8 cellular contexts compared by ENCODE assay signal in genomic region chr18:6219116-6219717, GRCh38.
A peak's percentile ranks its signal among the peaks of the same experiment; 100 is the strongest.
DNase-seq lines count a peak whose midpoint lies in the region; ATAC-seq and TF ChIP-seq lines count a peak whose summit lies in the region.

No MANE protein-coding gene starts in this region.

- H3K27me3 ChIP-seq in Karpas-422 (ENCODE audit: low read length) (no peaks in the 10 kb centered on the region), adrenal gland (no peaks in the 10 kb centered on the region), iPS DF 6.9 (ENCODE audit: control insufficient read depth, insufficient read depth, low read length) (no peaks in the 10 kb centered on the region), transverse colon (no peaks in the 10 kb centered on the region)

- 64 to 80% (median 65%) methylated on average over 12 of the region's 12 CpGs for WGBS in adrenal gland, 4 donors
- WGBS in iPS DF 6.9 (ENCODE audit: insufficient coverage, insufficient read length) = no CpG with 5 or more reads among the region's 12 CpGs
- 78 to 85% methylated on average over 9 to 12 of the region's 12 CpGs for WGBS in transverse colon (ENCODE audit: low coverage in 1 of 2), 2 donors

- H3K36me3 ChIP-seq in Karpas-422 (ENCODE audit: insufficient read depth, low read length) = no peaks in the 10 kb centered on the region
- H3K36me3 ChIP-seq in adrenal gland (replicated peaks in 1 of 2) = no peaks in the 10 kb centered on the region
- H3K36me3 ChIP-seq in iPS DF 6.9 (ENCODE audit: control insufficient read depth, insufficient read depth, low read length) = no peaks in the 10 kb centered on the region
- no peaks in the 10 kb centered on the region for H3K36me3 ChIP-seq in transverse colon

- no peak for ATAC-seq in GM21737 (IDR thresholded peaks at IDR 0.05; ENCODE audit: unreplicated experiment)
- ATAC-seq in naive thymus-derived CD8-positive, alpha-beta T cell = no peak

- H3K4me2 ChIP-seq in Karpas-422 (ENCODE audit: low read depth, low read length, poor library complexity, severe bottlenecking) = no peak overlapping the region

- H3K9me2 ChIP-seq in Karpas-422 (replicated peaks; ENCODE audit: insufficient read depth, low read length) = no peaks in the 10 kb centered on the region

- peak; percentile 50 to 76 (median 62) for TF ChIP-seq CTCF in adrenal gland (IDR thresholded peaks at IDR 0.05)
- peak in 3 of 5 experiments; percentile 26 to 34 (median 33) for TF ChIP-seq CTCF in transverse colon (IDR thresholded peaks at IDR 0.05)

- no peak for TF ChIP-seq EP300 in transverse colon (IDR thresholded peaks at IDR 0.05; ENCODE audit: low read depth)

- H3K9me3 ChIP-seq in Karpas-422 (ENCODE audit: low read length) (no peaks in the 10 kb centered on the region), adrenal gland (replicated peaks in 1 of 3) (no peaks in the 10 kb centered on the region), iPS DF 6.9 (ENCODE audit: control insufficient read depth, insufficient read depth, low read length) (no peaks in the 10 kb centered on the region), transverse colon (no peaks in the 10 kb centered on the region)

- DNase-seq in activated CD4-positive, alpha-beta T cell treated with anti-CD3 and anti-CD28 coated beads for 48 hours = peak; percentile 24
- no peak for DNase-seq in activated CD4-positive, alpha-beta T cell treated with anti-CD3 and anti-CD28 coated beads for 1 hour
- DNase-seq in Karpas-422 = peak; percentile 84
- peak; percentile 30 to 76 (median 56) for DNase-seq in adrenal gland
- peak; percentile 52 for DNase-seq in iPS DF 6.9 (ENCODE audit: low read depth, low spot score)
- DNase-seq in transverse colon = no peak
- DNase-seq in naive thymus-derived CD8-positive, alpha-beta T cell = no peak

- in situ Hi-C loops in transverse colon (cut with MboI; ENCODE audit: low pct_ligation_motif_present in 1 of 4, low pct_unique_long_range_greater_than_20kb in 1 of 4, low sequenced_read_pairs in 3 of 4) = loop anchor here in 1 of 4 donors (25.0 kb wide), 1 partner anchor 107 kb away; no protein-coding TSS in a partner anchor

- H3K4me1 Mint-ChIP-seq in naive thymus-derived CD8-positive, alpha-beta T cell = no peaks in the 10 kb centered on the region

- H3K79me2 ChIP-seq in Karpas-422 (ENCODE audit: low read length) = no peaks in the 10 kb centered on the region

- no peaks in the 10 kb centered on the region for H4K20me1 ChIP-seq in Karpas-422 (ENCODE audit: insufficient read depth, low read depth, low read length)

- POLR2A ChIA-PET in naive thymus-derived CD8-positive, alpha-beta T cell (lab: Charles Lee) = no interaction called here

- H3K9ac ChIP-seq in Karpas-422 (ENCODE audit: low read length) = no peak overlapping the region

- H3K27ac ChIP-seq in Karpas-422 (ENCODE audit: low read length) (no peak overlapping the region), adrenal gland (no peak overlapping the region), iPS DF 6.9 (ENCODE audit: low read length) (no peak overlapping the region), transverse colon (no peak overlapping the region)

- H3K27ac Mint-ChIP-seq in naive thymus-derived CD8-positive, alpha-beta T cell = no peak overlapping the region

- H3K27me3 Mint-ChIP-seq in naive thymus-derived CD8-positive, alpha-beta T cell = peaks cover 0 to 4% (median 2%) of the 10 kb centered on the region in 5 donors

- H3K4me3 ChIP-seq in Karpas-422 (ENCODE audit: low read length) (no peak overlapping the region), adrenal gland (no peak overlapping the region), iPS DF 6.9 (ENCODE audit: low read length) (no peak overlapping the region), transverse colon (no peak overlapping the region)

- no peak overlapping the region for H2AFZ ChIP-seq in Karpas-422 (ENCODE audit: low read length)

- H3K9me3 Mint-ChIP-seq in naive thymus-derived CD8-positive, alpha-beta T cell = peaks cover 0 to 2% (median 0%) of the 10 kb centered on the region in 9 donors

- H3K4me1 ChIP-seq in Karpas-422 (ENCODE audit: low read length) (no peaks in the 10 kb centered on the region), adrenal gland (replicated peaks in 1 of 2) (no peaks in the 10 kb centered on the region), iPS DF 6.9 (ENCODE audit: control insufficient read depth, insufficient read depth, low read length) (no peaks in the 10 kb centered on the region), transverse colon (no peaks in the 10 kb centered on the region)

- intact Hi-C loops in adrenal gland (cut with DNase I) = no loop called here
- intact Hi-C loops in transverse colon (cut with DNase I; ENCODE audit: low total_unique reads) = no loop called here

- TF ChIP-seq POLR2A in adrenal gland (IDR thresholded peaks at IDR 0.05) = no peak
- no peak for TF ChIP-seq POLR2A in transverse colon (IDR thresholded peaks at IDR 0.05)

- no peak overlapping the region for H3K4me3 Mint-ChIP-seq in naive thymus-derived CD8-positive, alpha-beta T cell

- H3K36me3 Mint-ChIP-seq in naive thymus-derived CD8-positive, alpha-beta T cell = no peaks in the 10 kb centered on the region

Comparison
In these comparisons a context has a peak if more than half of its experiments do, and no peak if none do; other contexts are left out.
1. DNase-seq: peak in activated CD4-positive, alpha-beta T cell treated with anti-CD3 and anti-CD28 coated beads for 48 hours (single experiment), Karpas-422 (single experiment), adrenal gland (7 of 7) and iPS DF 6.9 (single experiment); none in activated CD4-positive, alpha-beta T cell treated with anti-CD3 and anti-CD28 coated beads for 1 hour (single experiment), transverse colon (single experiment) and naive thymus-derived CD8-positive, alpha-beta T cell (0 of 10).